Comparison of ENCODE assay signal across 1 cellular context in genomic region chrX:135383249-135383648, GRCh38.
TF ChIP-seq lines count a peak whose summit lies in the region.

No MANE protein-coding gene starts in this region.

TF ChIP-seq in endothelial cell of umbilical vein, 7 proteins besides CTCF, POLR2A, EP300 and RAD21:
- TF ChIP-seq FOS (IDR thresholded peaks at IDR 0.05; ENCODE audit: borderline replicate concordance, insufficient read depth, low read length): peak; percentile 6
- TF ChIP-seq JUN (IDR thresholded peaks at IDR 0.05; ENCODE audit: borderline replicate concordance, insufficient read depth, insufficient read length, low read depth): no peak
- TF ChIP-seq GATA2 (IDR thresholded peaks at IDR 0.05; ENCODE audit: insufficient read depth, insufficient read length, low read depth, low read length): peak; percentile 61
